Comparison of ENCODE assay signal across 28 cellular contexts in genomic region chr4:5467111-5467510, GRCh38.
"Had no signal": no experiment of that assay in that cellular context is flagged by ENCODE, and none has a peak within 500 bp of the region (broad histone marks: within the 10 kb centered on the region; RNA-seq: fewer than 3 reads in every experiment).

No MANE protein-coding gene starts in this region.

- H3K4me3 Mint-ChIP-seq: naive B cell; naive thymus-derived CD8-positive, alpha-beta T cell; natural killer cell treated with Interleukin-12 subunit alpha and Interleukin-12 subunit beta and Interleukin-15 and Interleukin-18, amount 100 ng/mL, for 72 hours; nephron progenitor cell; neural crest cell; stimulated activated memory B cell treated with anti-CD40 and anti-IgM and Interleukin-4, amounts not matched to agents 10 μg/mL and 1 μg/mL and 100 μg/mL, for 72 hours; stimulated activated naive CD8-positive, alpha-beta T cell treated with anti-CD3 and anti-CD28 coated beads, Interleukin-15, amount 100 ng/mL, for 72 hours; type B pancreatic cell had no signal

- H3K4me1 ChIP-seq: pancreas, prostate gland, right lobe of liver, sigmoid colon, suprapubic skin, testis, tibial artery, transverse colon, upper lobe of right lung, uterus had no signal

- ATAC-seq: naive thymus-derived CD8-positive, alpha-beta T cell; natural killer cell treated with Interleukin-12 subunit alpha and Interleukin-12 subunit beta and Interleukin-15 and Interleukin-18, amount 100 ng/mL, for 72 hours; pancreas; right cardiac atrium; right lobe of liver; stimulated activated memory B cell treated with anti-CD40 and anti-IgM and Interleukin-4, amounts not matched to agents 10 μg/mL and 1 μg/mL and 100 μg/mL, for 72 hours; stimulated activated naive CD8-positive, alpha-beta T cell treated with anti-CD3 and anti-CD28 coated beads, Interleukin-15, amount 100 ng/mL, for 72 hours; stimulated activated naive CD8-positive, alpha-beta T cell treated with anti-CD3 and anti-CD28 coated beads, Interleukin-15, Interleukin-2, amounts not matched to agents 100 U/mL and 50 U/mL, for 24 hours; upper lobe of right lung had no signal

- DNase-seq: naive B cell; naive thymus-derived CD8-positive, alpha-beta T cell; nephron progenitor cell; occipital lobe; pancreas; right cardiac atrium; right lobe of liver; sigmoid colon; small intestine; stimulated activated CD4-positive, alpha-beta T cell treated with anti-CD3 and anti-CD28 coated beads, Interleukin-15, amount 100 ng/mL, for 24 hours; stimulated activated CD4-positive, alpha-beta T cell treated with anti-CD3 and anti-CD28 coated beads, Interleukin-2, amount 100 ng/mL, for 24 hours; stimulated activated CD4-positive, alpha-beta T cell treated with anti-CD3 and anti-CD28 coated beads, Interleukin-2, amount 100 ng/mL, for 48 hours; stimulated activated CD4-positive, alpha-beta T cell treated with anti-CD3 and anti-CD28 coated beads, Interleukin-4, amount 100 ng/mL, for 24 hours; stimulated activated naive CD4-positive, alpha-beta T cell; stimulated activated naive CD8-positive, alpha-beta T cell treated with anti-CD3 and anti-CD28 coated beads, Interleukin-15, amount 100 ng/mL, for 72 hours; stimulated activated naive CD8-positive, alpha-beta T cell treated with anti-CD3 and anti-CD28 coated beads, Interleukin-15, Interleukin-2, amounts not matched to agents 100 U/mL and 50 U/mL, for 24 hours; substantia nigra; testis; transverse colon; upper lobe of right lung; uterus had no signal

- H3K27me3 ChIP-seq: pancreas, right lobe of liver, sigmoid colon, suprapubic skin, testis, tibial artery, transverse colon, upper lobe of right lung, uterus had no signal

- H3K9me3 ChIP-seq: pancreas, prostate gland, right lobe of liver, sigmoid colon, suprapubic skin, testis, tibial artery, transverse colon, upper lobe of right lung, uterus had no signal

- H3K36me3 Mint-ChIP-seq: naive B cell; naive thymus-derived CD8-positive, alpha-beta T cell; natural killer cell treated with Interleukin-12 subunit alpha and Interleukin-12 subunit beta and Interleukin-15 and Interleukin-18, amount 100 ng/mL, for 72 hours; stimulated activated memory B cell treated with anti-CD40 and anti-IgM and Interleukin-4, amounts not matched to agents 10 μg/mL and 1 μg/mL and 100 μg/mL, for 72 hours; type B pancreatic cell had no signal

- H3K4me3 ChIP-seq: pancreas, prostate gland, right lobe of liver, sigmoid colon, suprapubic skin, testis, tibial artery, transverse colon, upper lobe of right lung, uterus had no signal

- H3K27me3 Mint-ChIP-seq: naive B cell; stimulated activated memory B cell treated with anti-CD40 and anti-IgM and Interleukin-4, amounts not matched to agents 10 μg/mL and 1 μg/mL and 100 μg/mL, for 72 hours; stimulated activated naive CD8-positive, alpha-beta T cell treated with anti-CD3 and anti-CD28 coated beads, Interleukin-15, amount 100 ng/mL, for 72 hours had no signal

- H3K27ac ChIP-seq: pancreas, prostate gland, right lobe of liver, sigmoid colon, suprapubic skin, testis, tibial artery, transverse colon, upper lobe of right lung, uterus had no signal

- H3K27ac Mint-ChIP-seq: naive thymus-derived CD8-positive, alpha-beta T cell; natural killer cell treated with Interleukin-12 subunit alpha and Interleukin-12 subunit beta and Interleukin-15 and Interleukin-18, amount 100 ng/mL, for 72 hours; nephron progenitor cell; stimulated activated memory B cell treated with anti-CD40 and anti-IgM and Interleukin-4, amounts not matched to agents 10 μg/mL and 1 μg/mL and 100 μg/mL, for 72 hours; stimulated activated naive CD8-positive, alpha-beta T cell treated with anti-CD3 and anti-CD28 coated beads, Interleukin-15, amount 100 ng/mL, for 72 hours; type B pancreatic cell had no signal

- H3K9me3 Mint-ChIP-seq: naive thymus-derived CD8-positive, alpha-beta T cell; natural killer cell treated with Interleukin-12 subunit alpha and Interleukin-12 subunit beta and Interleukin-15 and Interleukin-18, amount 100 ng/mL, for 72 hours; nephron progenitor cell; neural crest cell; stimulated activated memory B cell treated with anti-CD40 and anti-IgM and Interleukin-4, amounts not matched to agents 10 μg/mL and 1 μg/mL and 100 μg/mL, for 72 hours; stimulated activated naive CD8-positive, alpha-beta T cell treated with anti-CD3 and anti-CD28 coated beads, Interleukin-15, amount 100 ng/mL, for 72 hours; type B pancreatic cell had no signal

- H3K4me1 Mint-ChIP-seq: naive thymus-derived CD8-positive, alpha-beta T cell; nephron progenitor cell; stimulated activated memory B cell treated with anti-CD40 and anti-IgM and Interleukin-4, amounts not matched to agents 10 μg/mL and 1 μg/mL and 100 μg/mL, for 72 hours; stimulated activated naive CD8-positive, alpha-beta T cell treated with anti-CD3 and anti-CD28 coated beads, Interleukin-15, amount 100 ng/mL, for 72 hours had no signal

- H3K36me3 ChIP-seq: pancreas, prostate gland, right lobe of liver, sigmoid colon, suprapubic skin, tibial artery, transverse colon, upper lobe of right lung, uterus had no signal
